ENCODE assay signal across 8 cellular contexts in the genomic region with DNA sequence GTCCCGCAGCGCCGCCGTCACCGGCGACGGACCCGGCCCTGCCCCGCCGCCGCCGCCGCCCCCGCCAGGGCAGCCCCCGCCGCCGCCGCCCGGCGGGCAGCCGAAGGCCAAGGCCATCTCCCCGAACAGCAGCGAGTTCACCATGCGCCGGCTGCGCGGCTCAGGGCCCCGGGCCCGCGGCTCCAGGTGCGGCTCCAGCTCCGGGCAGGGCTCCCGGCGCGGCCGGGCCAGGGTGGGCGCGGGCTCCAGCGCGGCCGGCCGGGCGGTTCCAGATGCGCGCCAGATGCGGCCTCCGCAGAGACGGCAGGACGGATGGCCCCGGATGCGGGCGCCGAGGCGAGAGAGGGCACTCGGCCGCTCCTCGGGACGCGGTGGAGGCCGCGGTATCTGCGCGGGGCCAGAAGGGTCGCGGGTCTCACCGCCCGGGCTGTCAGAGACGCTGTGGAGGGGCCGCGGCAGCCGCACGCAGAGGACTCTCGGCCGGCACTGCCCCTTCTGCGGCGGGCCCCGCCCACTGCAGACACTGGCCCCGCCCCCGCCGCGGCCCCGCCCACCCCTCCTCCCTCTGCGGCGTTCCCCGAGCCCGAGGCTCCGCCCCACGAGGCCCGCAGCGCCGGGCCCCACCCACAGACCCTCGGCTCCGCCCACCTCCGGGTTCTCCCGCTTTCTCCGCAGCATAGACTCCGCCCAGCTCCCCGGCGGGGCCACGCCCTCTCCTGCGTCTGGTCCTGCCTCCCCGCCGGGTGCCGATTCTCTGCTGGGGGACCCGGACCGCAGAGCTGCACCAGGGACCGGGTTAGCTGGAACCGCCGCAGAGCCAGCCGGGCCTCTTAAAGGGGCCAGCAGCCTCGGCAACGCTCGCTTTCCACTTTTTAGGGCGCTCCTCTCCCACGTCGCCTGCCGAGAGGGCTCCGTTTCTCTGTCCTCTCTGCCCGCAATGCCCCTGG. TPM values are rescaled to one million over a fixed set of nuclear protein-coding genes. Genes with fewer than 3 reads are reported as not detected.
DNase-seq lines count a peak whose midpoint lies in the region; TF ChIP-seq lines count a peak whose summit lies in the region.

Gene IFFO2 (minus strand): TSS at position 488 of the 947 bp plus-strand sequence. CDS start 344 bp downstream, at position 144.

- peak within 1 kb of the TSS; percentile 50 for H3K27ac ChIP-seq in neuronal stem cell (replicated peaks; ENCODE audit: low read length)

- peak within 1 kb of the TSS; percentile 92 for H2BK12ac ChIP-seq in neuronal stem cell (ENCODE audit: low read length)

- peaks cover 0 to 1% of the 10 kb centered on the region in 2 donors for H3K9me3 ChIP-seq in neuronal stem cell (replicated peaks in 1 of 2; ENCODE audit: control insufficient read depth in 2 of 2, insufficient read depth in 1 of 2, low read depth in 1 of 2, low read length in 2 of 2)

- H2AFZ ChIP-seq in neuronal stem cell (ENCODE audit: low read length) = peak within 1 kb of the TSS; percentile 99

- peaks cover 9 to 15% of the 10 kb centered on the region in 2 donors for H3K4me1 ChIP-seq in neuronal stem cell (ENCODE audit: control insufficient read depth in 2 of 2, insufficient read depth in 1 of 2, low read depth in 1 of 2, low read length in 2 of 2)

- peak within 1 kb of the TSS; percentile 47 for H2AK5ac ChIP-seq in neuronal stem cell (ENCODE audit: low read depth, low read length)

- H4K8ac ChIP-seq in neuronal stem cell (ENCODE audit: low read depth, low read length) = peak within 1 kb of the TSS; percentile 73

- H3K23ac ChIP-seq in neuronal stem cell (ENCODE audit: low read depth, low read length, poor library complexity) = peak within 1 kb of the TSS; percentile 87

- peaks cover 6% of the 10 kb centered on the region for H3K79me1 ChIP-seq in neuronal stem cell (ENCODE audit: low read depth, low read length)

- peak within 1 kb of the TSS; percentile 93 for H2BK15ac ChIP-seq in neuronal stem cell (ENCODE audit: low read length)

- no peaks in the 10 kb centered on the region for H3K36me3 ChIP-seq in neuronal stem cell (replicated peaks in 1 of 2; ENCODE audit: control insufficient read depth in 2 of 2, insufficient read depth in 2 of 2, low read length in 2 of 2)

- no CpG with 5 or more reads among the region's 119 CpGs for WGBS in neuronal stem cell (ENCODE audit: extremely low coverage in 2 of 2, insufficient read length in 2 of 2, insufficient replicate concordance in 1 of 2), 2 donors

- DNase-seq in ELR (ENCODE audit: low read depth) (peak; percentile 94), GOT3 (lab: John Stamatoyannopoulos, UW) (peak; percentile 86), LNCaP clone FGC (ENCODE audit: low read depth) (no peak), SK-N-DZ (ENCODE audit: low spot score) (peak; percentile 85), foreskin melanocyte (peak; percentile 83), neuronal stem cell (ENCODE audit: low spot score) (peak; percentile 95), stromal cell of bone marrow (ENCODE audit: low read depth) (peak; percentile 85)
- peak; percentile 98 for DNase-seq in activated naive CD4-positive, alpha-beta T cell treated with Interleukin-2 at 50 U/mL for 16 hours

- H3K4me3 ChIP-seq in LNCaP clone FGC (ENCODE audit: low read depth, low read length) (peak within 1 kb of the TSS; percentile 53), neuronal stem cell (ENCODE audit: low read length in 2 of 2) (peak within 1 kb of the TSS; percentile 68 to 84)

- H3K4me2 ChIP-seq in neuronal stem cell (ENCODE audit: insufficient read depth, low read length, poor library complexity, severe bottlenecking) = peak within 1 kb of the TSS; percentile 100

- H4K91ac ChIP-seq in neuronal stem cell (ENCODE audit: low read depth, low read length, poor library complexity) = peak within 1 kb of the TSS; percentile 75

- peak within 1 kb of the TSS; percentile 68 for H2BK5ac ChIP-seq in neuronal stem cell (ENCODE audit: low read length)

- peak within 1 kb of the TSS; percentile 93 for H3K9ac ChIP-seq in neuronal stem cell (ENCODE audit: low read depth, low read length, poor library complexity)

- H3K18ac ChIP-seq in neuronal stem cell (ENCODE audit: low read length) = peak within 1 kb of the TSS; percentile 100

- peaks cover 7 to 28% (median 11%) of the 10 kb centered on the region in 3 experiments for H3K27me3 ChIP-seq in neuronal stem cell (ENCODE audit: control insufficient read depth in 3 of 3, insufficient read depth in 3 of 3, low read depth in 1 of 3, low read length in 3 of 3)

- H3K14ac ChIP-seq in neuronal stem cell (ENCODE audit: low read length) = peak within 1 kb of the TSS; percentile 97

- H3K4ac ChIP-seq in neuronal stem cell (ENCODE audit: low read length) = no peak within 1 kb of the TSS

- no peak for TF ChIP-seq CTCF in LNCaP clone FGC (IDR thresholded peaks at IDR 0.05; ENCODE audit: control insufficient read depth, extremely low read depth, insufficient read depth)

- H2BK120ac ChIP-seq in neuronal stem cell (ENCODE audit: low read depth, low read length) = no peak within 1 kb of the TSS

RNA-seq across cellular contexts. Expression of gene IFFO2, which starts in this region (rescaled TPM):
- 1.0 and 1.1 TPM in 2 replicates for polyA plus RNA-seq in SK-N-DZ (2014; cell fraction: cytosol; rRNA removed)
- 0.13 and 0.33 TPM in 2 replicates for polyA plus RNA-seq in SK-N-DZ (2014; cell fraction: nucleus; rRNA removed)
- 3.4 TPM for polyA plus RNA-seq in neuronal stem cell (2013, experiment 1 of 2)
- 3.3 TPM for polyA plus RNA-seq in neuronal stem cell (2013, experiment 2 of 2)
